In the genomic region with DNA sequence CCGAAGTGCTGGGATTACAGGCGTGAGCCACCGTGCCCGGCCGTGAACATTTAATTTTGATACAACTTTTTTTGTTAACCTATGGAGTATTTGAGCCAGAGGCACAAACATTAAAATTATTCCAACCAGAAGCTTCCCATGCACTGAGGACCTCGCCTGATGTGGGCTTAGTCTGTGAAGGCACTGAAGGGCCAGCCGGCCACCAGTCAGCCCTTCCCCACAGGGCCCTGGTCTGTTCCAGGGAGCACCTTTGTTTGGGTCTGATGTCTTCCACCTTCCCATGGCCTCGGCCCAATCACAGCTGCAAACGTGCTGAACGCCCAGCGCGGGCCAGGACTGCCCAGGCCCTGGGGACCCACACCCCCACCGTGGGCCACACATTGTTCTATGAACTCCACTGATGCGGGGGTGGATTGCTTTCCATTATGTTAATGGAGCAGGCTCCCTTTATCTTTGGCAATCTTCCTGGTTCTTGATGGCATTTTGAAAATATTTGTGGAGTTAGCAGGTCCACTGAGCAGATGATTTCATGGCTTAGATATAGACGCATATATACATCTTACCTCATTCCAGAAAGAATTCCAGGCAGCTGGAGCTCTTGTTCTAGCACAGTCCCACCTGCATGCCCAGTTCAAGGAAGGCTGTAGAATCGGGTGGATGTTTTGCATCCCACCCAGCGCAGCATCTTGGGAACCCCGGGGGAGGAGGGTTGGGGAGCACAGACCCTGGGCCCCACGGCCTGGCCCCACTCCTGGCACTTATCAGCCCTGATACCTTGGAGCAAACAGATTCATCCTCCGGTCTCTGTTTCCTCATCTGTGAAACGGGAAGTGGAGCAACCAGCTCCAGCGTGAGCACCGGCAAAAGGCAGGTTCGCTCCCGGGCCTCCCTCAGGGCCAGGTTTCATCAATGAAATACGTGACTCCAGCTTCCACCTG, we compare ENCODE assay signal across 11 cellular contexts. TPM values are rescaled to one million over a fixed set of nuclear protein-coding genes. Genes with fewer than 3 reads are reported as not detected.
DNase-seq lines count a peak whose midpoint lies in the region; ATAC-seq and TF ChIP-seq lines count a peak whose summit lies in the region.
"Had no signal": no experiment of that assay in that cellular context is flagged by ENCODE, and none has a peak within 500 bp of the region (broad histone marks: within the 10 kb centered on the region; RNA-seq: fewer than 3 reads in every experiment).

No MANE protein-coding gene starts in this region.

- H3K27ac ChIP-seq in C4-2B = peak overlapping the region; percentile 34
- no peak overlapping the region for H3K27ac ChIP-seq in HCT116 (ENCODE audit: low read depth, low read length)

- CTCF ChIA-PET in HCT116 (lab: Charles Lee) = interaction anchor here (1.0 to 1.5 kb wide), 2 partner anchors 12 to 18 kb away, joined by 3 read pairs; no protein-coding TSS in a partner anchor

- TF ChIP-seq CTCF in C4-2B (conservative IDR thresholded peaks at IDR 0.05) (no peak), HCT116 (IDR thresholded peaks at IDR 0.05 in 2 of 3, conservative IDR thresholded peaks at IDR 0.05 in 1 of 3; ENCODE audit: borderline replicate concordance in 1 of 3, insufficient read depth in 1 of 3, low read depth in 2 of 3, low read length in 2 of 3) (no peak), astrocyte of the cerebellum (IDR thresholded peaks at IDR 0.05; ENCODE audit: low read depth, low read length, missing control alignments) (no peak), glutamatergic neuron (IDR thresholded peaks at IDR 0.05; ENCODE audit: partially characterized antibody, unreplicated experiment) (no peak)

- in situ Hi-C loops in astrocyte of the cerebellum (cut with HindIII; ENCODE audit: low sequenced_read_pairs) = no loop called here

- H3K9me2 ChIP-seq in HCT116 (ENCODE audit: insufficient read depth) = no peaks in the 10 kb centered on the region

- H3K27me3 ChIP-seq in HCT116 (ENCODE audit: insufficient read depth, low read length) = no peaks in the 10 kb centered on the region
- H3K27me3 ChIP-seq: MG63 had no signal

- no peak overlapping the region for H3K9ac ChIP-seq in HCT116 (ENCODE audit: low read length)

- no peaks in the 10 kb centered on the region for H3K79me2 ChIP-seq in HCT116 (ENCODE audit: insufficient read depth, low read length)

- H3K4me1 Mint-ChIP-seq in glutamatergic neuron (ENCODE audit: low read depth, unreplicated experiment) = peaks cover 8% of the 10 kb centered on the region

- H3K27ac Mint-ChIP-seq in glutamatergic neuron (ENCODE audit: unreplicated experiment) = no peak overlapping the region
- H3K27ac Mint-ChIP-seq: activated T-cell treated with anti-CD3 and anti-CD28 coated beads, Interleukin-2, amount 50 U/mL, for 24 hours had no signal

- intact Hi-C loops in HCT116 (cut with micrococcal nuclease) = no loop called here

- no peak overlapping the region for H2AFZ ChIP-seq in HCT116 (ENCODE audit: low read depth, low read length, poor library complexity, severe bottlenecking)

- peaks cover 0 to 3% of the 10 kb centered on the region in 2 experiments; a peak in 1 of 4 replicates for H3K4me1 ChIP-seq in HCT116 (ENCODE audit: control insufficient read depth in 1 of 2, insufficient read depth in 2 of 2, low read length in 2 of 2)

- H3K36me3 Mint-ChIP-seq in glutamatergic neuron (ENCODE audit: unreplicated experiment) = no peaks in the 10 kb centered on the region

- POLR2A ChIA-PET in HCT116 (lab: Charles Lee) = no interaction called here

- no peak for TF ChIP-seq POLR2A in HCT116 (IDR thresholded peaks at IDR 0.05; ENCODE audit: borderline replicate concordance, extremely low read depth, insufficient read depth, insufficient read length)

- H3K4me2 ChIP-seq in HCT116 (ENCODE audit: low read length) = no peak overlapping the region
- H3K4me2 ChIP-seq: smooth muscle cell had no signal

- peaks cover 2% of the 10 kb centered on the region for H3K9me3 Mint-ChIP-seq in glutamatergic neuron (ENCODE audit: unreplicated experiment)
- H3K9me3 Mint-ChIP-seq: activated T-cell treated with anti-CD3 and anti-CD28 coated beads, Interleukin-2, amount 50 U/mL, for 24 hours had no signal

- peaks cover 2% of the 10 kb centered on the region for H3K27me3 Mint-ChIP-seq in glutamatergic neuron (ENCODE audit: unreplicated experiment)
- H3K27me3 Mint-ChIP-seq: activated T-cell treated with anti-CD3 and anti-CD28 coated beads, Interleukin-2, amount 50 U/mL, for 24 hours had no signal

- H3K36me3 ChIP-seq in HCT116 (ENCODE audit: control insufficient read depth in 1 of 2, insufficient read depth in 2 of 2, low read length in 2 of 2) = no peaks in the 10 kb centered on the region
- H3K36me3 ChIP-seq: MG63 had no signal

- H3K4me3 ChIP-seq in HCT116 (replicated peaks in 1 of 2; ENCODE audit: low read depth in 1 of 2, low read length in 2 of 2) = no peak overlapping the region
- no peak overlapping the region for H3K4me3 ChIP-seq in astrocyte of the cerebellum (ENCODE audit: low read depth, low read length)
- H3K4me3 ChIP-seq: MG63, smooth muscle cell had no signal

- DNase-seq in HCT116 (ENCODE audit: low read depth, low spot score) = no peak
- DNase-seq in astrocyte of the cerebellum (ENCODE audit: low read depth) = peak; percentile 75
- DNase-seq in kidney glomerular epithelial cell (lab: John Stamatoyannopoulos, UW) = peak; percentile 92
- DNase-seq in COR-L47 (lab: John Stamatoyannopoulos, UW) = no peak
- DNase-seq in activated CD4-positive, alpha-beta T cell treated with anti-CD3 and anti-CD28 coated beads, Interleukin-2, amount 50 U/mL, for 48 hours = no peak
- no peak for DNase-seq in glutamatergic neuron
- DNase-seq: activated T-cell treated with anti-CD3 and anti-CD28 coated beads, Interleukin-2, amount 50 U/mL, for 24 hours; MG63 had no signal

- RAD21 ChIA-PET in HCT116 (lab: Charles Lee; ENCODE audit: low non-redundant PET in 1 of 2, low total read pairs in 2 of 2, uncharacterized antibody in 2 of 2, unreplicated experiment in 2 of 2) = no interaction called here

- TF ChIP-seq RAD21 in HCT116 (IDR thresholded peaks at IDR 0.05; ENCODE audit: low read depth) = no peak

- no peaks in the 10 kb centered on the region for H3K9me3 ChIP-seq in HCT116 (ENCODE audit: control insufficient read depth in 1 of 2, insufficient read depth in 1 of 2, low read depth in 1 of 2, low read length in 2 of 2)
- H3K9me3 ChIP-seq: MG63 had no signal

- no TSS peak for BruUV-seq in HCT116 (replicated peaks; lab: Mats Ljungman, UMichigan)

- no peaks in the 10 kb centered on the region for H4K20me1 ChIP-seq in HCT116 (ENCODE audit: insufficient read depth)

- no peak overlapping the region for H3K4me3 Mint-ChIP-seq in glutamatergic neuron (ENCODE audit: unreplicated experiment)
- H3K4me3 Mint-ChIP-seq: activated T-cell treated with anti-CD3 and anti-CD28 coated beads, Interleukin-2, amount 50 U/mL, for 24 hours had no signal

- ATAC-seq in HCT116 = 0 out of 2 replicates have a peak, but pooled peaks have one; percentile 8
- ATAC-seq in HG02852 (IDR thresholded peaks at IDR 0.05; ENCODE audit: unreplicated experiment) = no peak

TF ChIP-seq in HCT116, 20 proteins besides CTCF, POLR2A, EP300 and RAD21:
- no peak for TF ChIP-seq JUND (IDR thresholded peaks at IDR 0.05)
- TF ChIP-seq TCF7L2 (IDR thresholded peaks at IDR 0.05; ENCODE audit: borderline replicate concordance, extremely low read depth, insufficient read depth, insufficient read length) = no peak
- no peak for TF ChIP-seq ELF1 (IDR thresholded peaks at IDR 0.05; ENCODE audit: borderline replicate concordance, low read depth)
- TF ChIP-seq ATF3 (IDR thresholded peaks at IDR 0.05) = no peak
- TF ChIP-seq, protein P1, sequence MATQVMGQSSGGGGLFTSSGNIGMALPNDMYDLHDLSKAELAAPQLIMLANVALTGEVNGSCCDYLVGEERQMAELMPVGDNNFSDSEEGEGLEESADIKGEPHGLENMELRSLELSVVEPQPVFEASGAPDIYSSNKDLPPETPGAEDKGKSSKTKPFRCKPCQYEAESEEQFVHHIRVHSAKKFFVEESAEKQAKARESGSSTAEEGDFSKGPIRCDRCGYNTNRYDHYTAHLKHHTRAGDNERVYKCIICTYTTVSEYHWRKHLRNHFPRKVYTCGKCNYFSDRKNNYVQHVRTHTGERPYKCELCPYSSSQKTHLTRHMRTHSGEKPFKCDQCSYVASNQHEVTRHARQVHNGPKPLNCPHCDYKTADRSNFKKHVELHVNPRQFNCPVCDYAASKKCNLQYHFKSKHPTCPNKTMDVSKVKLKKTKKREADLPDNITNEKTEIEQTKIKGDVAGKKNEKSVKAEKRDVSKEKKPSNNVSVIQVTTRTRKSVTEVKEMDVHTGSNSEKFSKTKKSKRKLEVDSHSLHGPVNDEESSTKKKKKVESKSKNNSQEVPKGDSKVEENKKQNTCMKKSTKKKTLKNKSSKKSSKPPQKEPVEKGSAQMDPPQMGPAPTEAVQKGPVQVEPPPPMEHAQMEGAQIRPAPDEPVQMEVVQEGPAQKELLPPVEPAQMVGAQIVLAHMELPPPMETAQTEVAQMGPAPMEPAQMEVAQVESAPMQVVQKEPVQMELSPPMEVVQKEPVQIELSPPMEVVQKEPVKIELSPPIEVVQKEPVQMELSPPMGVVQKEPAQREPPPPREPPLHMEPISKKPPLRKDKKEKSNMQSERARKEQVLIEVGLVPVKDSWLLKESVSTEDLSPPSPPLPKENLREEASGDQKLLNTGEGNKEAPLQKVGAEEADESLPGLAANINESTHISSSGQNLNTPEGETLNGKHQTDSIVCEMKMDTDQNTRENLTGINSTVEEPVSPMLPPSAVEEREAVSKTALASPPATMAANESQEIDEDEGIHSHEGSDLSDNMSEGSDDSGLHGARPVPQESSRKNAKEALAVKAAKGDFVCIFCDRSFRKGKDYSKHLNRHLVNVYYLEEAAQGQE (IDR thresholded peaks at IDR 0.05; ENCODE audit: low read depth) = no peak
- TF ChIP-seq CEBPB (IDR thresholded peaks at IDR 0.05; ENCODE audit: low read depth) = no peak

RNA-seq across cellular contexts. Expression of gene SPIRE2, which starts 14.5 kb away (rescaled TPM):
- 21.2 TPM for total RNA-seq in HCT116 (2021; ENCODE audit: unreplicated experiment)
- polyA plus RNA-seq in HCT116 (2012) = 10.8 and 11.3 TPM in 2 replicates
- 39.2 TPM for total RNA-seq in glutamatergic neuron (ENCODE audit: unreplicated experiment)

RNA-seq across cellular contexts. Expression of gene FANCA, which starts 26.3 kb away (rescaled TPM):
- total RNA-seq in HCT116 (2021; ENCODE audit: unreplicated experiment) = 167 TPM
- polyA plus RNA-seq in HCT116 (2012) = 64.6 and 69.6 TPM in 2 replicates
- 42.8 TPM for total RNA-seq in glutamatergic neuron (ENCODE audit: unreplicated experiment)

RNA-seq across cellular contexts. Expression of gene TCF25, which starts 30.7 kb away (rescaled TPM):
- 345 TPM for total RNA-seq in HCT116 (2021; ENCODE audit: unreplicated experiment)
- 354 and 371 TPM in 2 replicates for polyA plus RNA-seq in HCT116 (2012)
- 272 TPM for total RNA-seq in glutamatergic neuron (ENCODE audit: unreplicated experiment)

Comparison
In these comparisons a context has a peak if more than half of its experiments do, and no peak if none do; other contexts are left out.
1. DNase-seq: peak in astrocyte of the cerebellum (single experiment) and kidney glomerular epithelial cell (single experiment); none in HCT116 (single experiment), COR-L47 (single experiment), activated CD4-positive, alpha-beta T cell treated with anti-CD3 and anti-CD28 coated beads, Interleukin-2, amount 50 U/mL, for 48 hours (0 of 2) and glutamatergic neuron (single experiment).